Comparison of ENCODE assay signal across 12 cellular contexts in the genomic region with DNA sequence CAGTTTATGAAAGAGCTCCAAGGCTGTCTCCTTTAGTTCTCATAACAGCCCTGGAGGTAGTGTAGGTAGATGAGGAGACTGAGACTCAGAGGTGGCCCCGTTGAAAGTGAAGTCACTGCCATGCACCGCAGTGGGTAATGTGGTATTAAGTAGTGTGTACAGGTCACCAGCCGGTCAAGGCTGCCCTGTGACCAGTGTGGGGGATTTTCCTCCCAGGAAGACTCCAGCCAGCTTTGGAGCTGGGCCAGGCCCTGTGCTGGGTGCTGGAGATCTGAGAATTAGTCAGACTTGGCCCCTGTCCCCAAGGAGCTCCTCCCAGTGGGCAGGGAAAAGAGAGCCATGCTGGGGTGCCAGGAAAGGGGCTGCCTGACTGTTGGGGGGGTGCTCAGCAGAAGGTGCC. TPM values are rescaled to one million over a fixed set of nuclear protein-coding genes. Genes with fewer than 3 reads are reported as not detected.
DNase-seq lines count a peak whose midpoint lies in the region; ATAC-seq, FAIRE-seq and TF ChIP-seq lines count a peak whose summit lies in the region.
"Had no signal": no experiment of that assay in that cellular context is flagged by ENCODE, and none has a peak within 500 bp of the region (broad histone marks: within the 10 kb centered on the region; RNA-seq: fewer than 3 reads in every experiment).

No MANE protein-coding gene starts in this region.

- no peaks in the 10 kb centered on the region for H3K79me2 ChIP-seq in K562 (ENCODE audit: control insufficient read depth, insufficient read depth, low read length)
- no peaks in the 10 kb centered on the region for H3K79me2 ChIP-seq in HepG2 (ENCODE audit: insufficient read depth, low read length)

- CTCF ChIA-PET in K562 (lab: Yijun Ruan, JAX; ENCODE audit: low intra/inter-chr PET ratio) (no interaction called here), HepG2 (lab: Yijun Ruan, JAX; ENCODE audit: low intra/inter-chr PET ratio, low total read pairs) (no interaction called here)

- 63 to 72% (median 67%) methylated on average over 3 of the region's 3 CpGs for WGBS in heart left ventricle, 4 donors
- 4% methylated on average over 3 of the region's 3 CpGs for WGBS in K562 (ENCODE audit: insufficient coverage, low coverage, missing lambda C conversion rate)
- 0% methylated on average over 2 of the region's 3 CpGs for WGBS in HepG2 (ENCODE audit: low lambda C conversion rate)
- WGBS in aorta, 2 donors, result 0 to 11% methylated on average over 3 of the region's 3 CpGs

- H3K9me1 ChIP-seq in K562 (ENCODE audit: control insufficient read depth, insufficient read depth, low read length), result peaks cover 3% of the 10 kb centered on the region

- H3K4me3 ChIP-seq in heart left ventricle, result no peak overlapping the region
- no peak overlapping the region for H3K4me3 ChIP-seq in right atrium auricular region
- H3K4me3 ChIP-seq in K562, result no peak overlapping the region
- H3K4me3 ChIP-seq in HepG2 (replicated peaks in 1 of 3; ENCODE audit: insufficient read depth in 1 of 3, low read depth in 2 of 3, low read length in 3 of 3), result no peak overlapping the region
- no peak overlapping the region for H3K4me3 ChIP-seq in aorta (ENCODE audit: low read length in 2 of 2)

- H4K20me1 ChIP-seq in K562 (replicated peaks; ENCODE audit: control insufficient read depth, insufficient read depth, low read length) (0 out of 2 replicates have a peak, but pooled peaks cover 6% of the 10 kb centered on the region), HepG2 (ENCODE audit: insufficient read depth, low read length) (no peaks in the 10 kb centered on the region)

- H3K4me2 ChIP-seq in K562 (ENCODE audit: insufficient read depth, low read length) (no peak overlapping the region), HepG2 (ENCODE audit: low read depth, low read length) (peak overlapping the region; percentile 27)

- ATAC-seq in heart left ventricle (peak in 3 of 4 donors; percentile 21 to 50 (median 27)), K562 (no peak), HepG2 (peak; percentile 31), aorta (ENCODE audit: low FRiP score) (peak; percentile 56), GM18861 (IDR thresholded peaks at IDR 0.05; ENCODE audit: unreplicated experiment) (no peak), HG02981 (IDR thresholded peaks at IDR 0.05; ENCODE audit: unreplicated experiment) (no peak)
- ATAC-seq: activated CD8-positive, alpha-beta memory T cell treated with anti-CD3 and anti-CD28 coated beads, Interleukin-2, amount 10 ng/mL, durations not matched to agents 7 days and 5 days; stimulated activated naive CD8-positive, alpha-beta T cell treated with anti-CD3 and anti-CD28 coated beads, Interleukin-15, amount 100 ng/mL, for 72 hours had no signal

- H2AFZ ChIP-seq in K562 (ENCODE audit: low read depth, low read length), result no peak overlapping the region
- H2AFZ ChIP-seq in HepG2 (ENCODE audit: low read length), result no peak overlapping the region

- DNase-seq in heart left ventricle (peak in 2 of 5 donors; percentile 69 to 71), right atrium auricular region (ENCODE audit: low spot score) (no peak), K562 (ENCODE audit: extremely low read depth in 1 of 4, low spot score in 3 of 4) (no peak), HepG2 (ENCODE audit: low spot score) (peak; percentile 60), aorta (peak; percentile 90 to 91), COR-L47 (lab: John Stamatoyannopoulos, UW) (no peak)
- DNase-seq: activated CD8-positive, alpha-beta memory T cell treated with anti-CD3 and anti-CD28 coated beads, Interleukin-2, amount 10 ng/mL, durations not matched to agents 7 days and 5 days; stimulated activated naive CD8-positive, alpha-beta T cell treated with anti-CD3 and anti-CD28 coated beads, Interleukin-15, amount 100 ng/mL, for 72 hours had no signal

- no peak for TF ChIP-seq POLR2A in heart left ventricle (IDR thresholded peaks at IDR 0.05)
- TF ChIP-seq POLR2A in K562 (conservative IDR thresholded peaks at IDR 0.05), result no peak
- TF ChIP-seq POLR2A in HepG2 (IDR thresholded peaks at IDR 0.05; ENCODE audit: insufficient read depth in 1 of 2, low read depth in 2 of 2, low read length in 2 of 2), result no peak

- no peak for TF ChIP-seq CTCF in heart left ventricle (IDR thresholded peaks at IDR 0.05)
- TF ChIP-seq CTCF in right atrium auricular region (IDR thresholded peaks at IDR 0.05), result no peak
- TF ChIP-seq CTCF in K562 (IDR thresholded peaks at IDR 0.05 in 2 of 3, conservative IDR thresholded peaks at IDR 0.05 in 1 of 3; ENCODE audit: insufficient read depth in 2 of 3, low read depth in 1 of 3, low read length in 3 of 3), result no peak
- no peak for TF ChIP-seq CTCF in HepG2 (CRISPR knock-in tag; IDR thresholded peaks at IDR 0.05)

- BruUV-seq in K562 (replicated peaks; lab: Mats Ljungman, UMichigan), result no TSS peak
- BruUV-seq in HepG2 (replicated peaks; lab: Mats Ljungman, UMichigan), result no TSS peak

- FAIRE-seq in K562 (lab: Jason Lieb, UNC), result no peak
- no peak for FAIRE-seq in HepG2 (lab: Jason Lieb, UNC)

- no peak for TF ChIP-seq EP300 in K562 (IDR thresholded peaks at IDR 0.05; ENCODE audit: low read length)
- TF ChIP-seq EP300 in HepG2 (IDR thresholded peaks at IDR 0.05; ENCODE audit: low read depth in 2 of 2, low read length in 2 of 2), result no peak
- no peak for TF ChIP-seq EP300 in HepG2 (CRISPR knock-in tag; IDR thresholded peaks at IDR 0.05; ENCODE audit: borderline replicate concordance)

- intact Hi-C loops in heart left ventricle (cut with DNase I), result no loop called here
- intact Hi-C loops in K562 (cut with micrococcal nuclease), result no loop called here
- intact Hi-C loops in HepG2 (cut with micrococcal nuclease; ENCODE audit: unreplicated experiment), result no loop called here
- intact Hi-C loops in aorta (cut with DNase I), result loop anchor here in 1 of 2 donors (10.0 kb wide), 1 partner anchor 373 kb away; no protein-coding TSS in a partner anchor

- H3K9me3 ChIP-seq in heart left ventricle (no peaks in the 10 kb centered on the region), right atrium auricular region (no peaks in the 10 kb centered on the region), K562 (replicated peaks; ENCODE audit: control insufficient read depth, insufficient read depth, low read depth, low read length) (no peaks in the 10 kb centered on the region), HepG2 (ENCODE audit: low read length) (no peaks in the 10 kb centered on the region), aorta (ENCODE audit: control insufficient read depth, low read length) (no peaks in the 10 kb centered on the region)
- H3K9me3 ChIP-seq: neutrophil had no signal

- H3K27ac ChIP-seq in heart left ventricle (no peak overlapping the region), right atrium auricular region (no peak overlapping the region), K562 (ENCODE audit: extremely low read depth, low read depth, low read length) (no peak overlapping the region), HepG2 (ENCODE audit: extremely low read length, insufficient read depth, low read length) (no peak overlapping the region), aorta (ENCODE audit: low read depth in 1 of 2, low read length in 2 of 2) (no peak overlapping the region)
- H3K27ac ChIP-seq: C4-2B, neutrophil had no signal

- in situ Hi-C loops in K562 (cut with MboI), result loop anchor here (10.0 kb wide), 1 partner anchor 383 kb away; no protein-coding TSS in a partner anchor
- in situ Hi-C loops in HepG2 (cut with HindIII; ENCODE audit: extremely low pct_ligation_motif_present, low pct_unique_long_range_greater_than_20kb), result no loop called here

- H3K4me1 ChIP-seq in heart left ventricle (peaks cover 0 to 13% (median 3%) of the 10 kb centered on the region in 12 donors), right atrium auricular region (peaks cover 0 to 11% of the 10 kb centered on the region in 2 donors), K562 (replicated peaks in 1 of 2; ENCODE audit: control insufficient read depth in 2 of 2, insufficient read depth in 2 of 2, low read length in 2 of 2) (peaks cover 0 to 15% of the 10 kb centered on the region in 2 experiments; a peak in 2 of 5 replicates), HepG2 (ENCODE audit: insufficient read depth, low read length) (peaks cover 37% of the 10 kb centered on the region), aorta (ENCODE audit: control insufficient read depth in 1 of 2, insufficient read depth in 2 of 2, low read length in 2 of 2) (no peaks in the 10 kb centered on the region)

- no peak for TF ChIP-seq RAD21 in K562 (CRISPR knock-in tag; conservative IDR thresholded peaks at IDR 0.05 in 1 of 2, IDR thresholded peaks at IDR 0.05 in 1 of 2)
- no peak for TF ChIP-seq RAD21 in HepG2 (CRISPR knock-in tag; IDR thresholded peaks at IDR 0.05)

- POLR2A ChIA-PET in K562 (lab: Yijun Ruan, JAX), result no interaction called here
- POLR2A ChIA-PET in HepG2 (lab: Yijun Ruan, JAX), result interaction anchor here (0.9 kb wide), 1 partner anchor 11 kb away, joined by 4 read pairs; no protein-coding TSS in a partner anchor

- no peaks in the 10 kb centered on the region for H3K36me3 ChIP-seq in heart left ventricle
- H3K36me3 ChIP-seq in right atrium auricular region, result no peaks in the 10 kb centered on the region
- no peaks in the 10 kb centered on the region for H3K36me3 ChIP-seq in K562 (ENCODE audit: control insufficient read depth, insufficient read depth, low read length)
- no peaks in the 10 kb centered on the region for H3K36me3 ChIP-seq in HepG2 (replicated peaks in 1 of 2; ENCODE audit: control insufficient read depth in 1 of 2, insufficient read depth in 2 of 2, low read length in 2 of 2)
- no peaks in the 10 kb centered on the region for H3K36me3 ChIP-seq in aorta (ENCODE audit: control insufficient read depth in 1 of 2, insufficient read depth in 2 of 2, low read length in 1 of 2)
- H3K36me3 ChIP-seq: neutrophil had no signal

- H3K9ac ChIP-seq in K562 (ENCODE audit: insufficient read depth in 1 of 2, low read depth in 2 of 2, low read length in 2 of 2) (no peak overlapping the region; a peak in 1 of 4 replicates), HepG2 (ENCODE audit: insufficient read depth, low read depth, low read length) (no peak overlapping the region)

- H3K27me3 ChIP-seq in heart left ventricle, result no peaks in the 10 kb centered on the region
- no peaks in the 10 kb centered on the region for H3K27me3 ChIP-seq in right atrium auricular region
- H3K27me3 ChIP-seq in K562 (ENCODE audit: control insufficient read depth in 2 of 2, insufficient read depth in 2 of 2, low read length in 2 of 2), result peaks cover 21 to 82% of the 10 kb centered on the region in 2 experiments; a peak in 4 of 5 replicates
- peaks cover 0 to 2% of the 10 kb centered on the region in 2 experiments; a peak in 2 of 5 replicates for H3K27me3 ChIP-seq in HepG2 (ENCODE audit: control insufficient read depth in 1 of 2, insufficient read depth in 2 of 2, low read length in 2 of 2)
- no peaks in the 10 kb centered on the region for H3K27me3 ChIP-seq in aorta (ENCODE audit: control insufficient read depth in 1 of 2, insufficient read depth in 2 of 2, low read length in 1 of 2)
- H3K27me3 ChIP-seq: neutrophil had no signal

RNA-seq across cellular contexts. Expression of a gene that starts 5.3 kb away (rescaled TPM):
- total RNA-seq in heart left ventricle (not detected), right atrium auricular region (not detected), K562 (2014; rRNA removed) (not detected in 2 replicates), K562 (2014; rRNA removed; fragmentation: Illumina TruSeq; extraction: Trizol) (not detected in 2 replicates), K562 (2015; rRNA removed; fragmentation: Illumina TruSeq; extraction: Trizol) (not detected in 2 replicates), K562 (2021) (not detected in 2 replicates), HepG2 (2016; rRNA removed; fragmentation: Illumina TruSeq; extraction: Trizol) (not detected in 2 replicates), aorta (1 to 10 TPM in 1 of 2 donors, not detected in 1; 2.1 TPM)
- polyA plus RNA-seq in heart left ventricle (not detected), K562 (2011; rRNA removed) (not detected in 2 replicates), K562 (2014; fragmentation: Illumina TruSeq; extraction: Trizol) (not detected in 2 replicates), K562 (2014; fragmentation: Nextera tagmentation; extraction: Ambion mirVana) (not detected), K562 (2014; rRNA removed) (not detected in 2 replicates), HepG2 (2011; rRNA removed) (not detected in 2 replicates), aorta (not detected)
- total RNA-seq in K562 (2011; cell fraction: chromatin; rRNA removed; ENCODE audit: low replicate concordance), result 2.0 and 3.9 TPM in 2 replicates
- total RNA-seq in K562 (2011; cell fraction: nucleolus; rRNA removed), result 2.4 and 4.2 TPM in 2 replicates
- 1.1 and 1.8 TPM in 2 replicates for total RNA-seq in K562 (2011; cell fraction: nucleoplasm; rRNA removed)
- polyA plus RNA-seq in K562 (2011; cell fraction: cytosol; rRNA removed), result not detected in 2 replicates
- polyA plus RNA-seq in K562 (2011; cell fraction: nucleus; rRNA removed), result 0.74 and 0.86 TPM in 2 replicates
- 0.33 TPM in 1 of 2 replicates, not detected in the other for polyA plus RNA-seq in K562 (2012)
- not detected in 2 replicates for polyA minus RNA-seq in K562 (2011; rRNA and poly(A)+ RNA removed)
- polyA minus RNA-seq in K562 (2011; cell fraction: cytosol; rRNA and poly(A)+ RNA removed), result not detected in 2 replicates
- 1.4 TPM in 1 of 2 replicates, not detected in the other for polyA minus RNA-seq in K562 (2011; cell fraction: nucleus; rRNA and poly(A)+ RNA removed)
- not detected in 2 replicates for total RNA-seq in HepG2 (2016; cell fraction: cytosol; rRNA removed; fragmentation: Illumina TruSeq; extraction: Trizol; ENCODE audit: low read depth)
- not detected in 2 replicates for total RNA-seq in HepG2 (2016; cell fraction: insoluble cytoplasmic fraction; rRNA removed; fragmentation: Illumina TruSeq; extraction: Trizol)
- total RNA-seq in HepG2 (2016; cell fraction: membrane; rRNA removed; fragmentation: Illumina TruSeq; extraction: Trizol), result not detected in 2 replicates
- not detected in 2 replicates for total RNA-seq in HepG2 (2016; cell fraction: nucleus; rRNA removed; fragmentation: Illumina TruSeq; extraction: Trizol)
- not detected in 2 replicates for polyA plus RNA-seq in HepG2 (2011; cell fraction: cytosol; rRNA removed)
- 1.9 TPM in 1 of 2 replicates, not detected in the other for polyA plus RNA-seq in HepG2 (2011; cell fraction: nucleus; rRNA removed)
- not detected in 2 replicates for polyA plus RNA-seq in HepG2 (2012)
- not detected in 2 replicates for polyA plus RNA-seq in HepG2 (2016; cell fraction: cytosol; fragmentation: Illumina TruSeq; extraction: Trizol; ENCODE audit: low read depth)
- polyA plus RNA-seq in HepG2 (2016; cell fraction: insoluble cytoplasmic fraction; fragmentation: Illumina TruSeq; extraction: Trizol; ENCODE audit: low read depth), result not detected in 2 replicates
- not detected in 2 replicates for polyA plus RNA-seq in HepG2 (2016; cell fraction: membrane; fragmentation: Illumina TruSeq; extraction: Trizol; ENCODE audit: low read depth)
- not detected in 2 replicates for polyA plus RNA-seq in HepG2 (2016; cell fraction: nucleus; fragmentation: Illumina TruSeq; extraction: Trizol; ENCODE audit: insufficient read depth, low read depth)
- polyA minus RNA-seq in HepG2 (2011; rRNA and poly(A)+ RNA removed; ENCODE audit: low replicate concordance), result not detected in 2 replicates
- not detected in 2 replicates for polyA minus RNA-seq in HepG2 (2011; cell fraction: cytosol; rRNA and poly(A)+ RNA removed)
- polyA minus RNA-seq in HepG2 (2011; cell fraction: nucleus; rRNA and poly(A)+ RNA removed), result not detected in 2 replicates
- total RNA-seq: activated CD8-positive, alpha-beta memory T cell treated with anti-CD3 and anti-CD28 coated beads, Interleukin-2, amount 10 ng/mL, durations not matched to agents 7 days and 5 days had no signal

RNA-seq across cellular contexts. Expression of a gene that starts 20.1 kb away (rescaled TPM):
- 10 to 100 TPM in 1 of 9 donors, 1 to 10 TPM in 8; 1.6 to 17.1 (median 2.7) TPM for total RNA-seq in heart left ventricle
- 1 to 10 TPM; 1.0 to 2.9 TPM for polyA plus RNA-seq in heart left ventricle
- total RNA-seq in right atrium auricular region, result 1 to 10 TPM; 1.4 to 5.0 TPM
- total RNA-seq in K562 (2011; cell fraction: chromatin; rRNA removed; ENCODE audit: low replicate concordance), result 1.1 and 2.5 TPM in 2 replicates
- total RNA-seq in K562 (2011; cell fraction: nucleolus; rRNA removed), result 0.79 and 1.0 TPM in 2 replicates
- 0.53 and 0.73 TPM in 2 replicates for total RNA-seq in K562 (2011; cell fraction: nucleoplasm; rRNA removed)
- total RNA-seq in K562 (2014; rRNA removed), result 0.04 and 0.09 TPM in 2 replicates
- 0.04 TPM in 1 of 2 replicates, not detected in the other for total RNA-seq in K562 (2014; rRNA removed; fragmentation: Illumina TruSeq; extraction: Trizol)
- 0.07 TPM in 1 of 2 replicates, not detected in the other for total RNA-seq in K562 (2015; rRNA removed; fragmentation: Illumina TruSeq; extraction: Trizol)
- 0.07 and 0.11 TPM in 2 replicates for total RNA-seq in K562 (2021)
- 0.10 and 0.14 TPM in 2 replicates for polyA plus RNA-seq in K562 (2011; rRNA removed)
- polyA plus RNA-seq in K562 (2011; cell fraction: cytosol; rRNA removed), result 0.13 and 0.19 TPM in 2 replicates
- polyA plus RNA-seq in K562 (2011; cell fraction: nucleus; rRNA removed), result 1.0 and 1.3 TPM in 2 replicates
- polyA plus RNA-seq in K562 (2012), result 0.04 and 0.35 TPM in 2 replicates
- 0.03 and 0.06 TPM in 2 replicates for polyA plus RNA-seq in K562 (2014; fragmentation: Illumina TruSeq; extraction: Trizol)
- polyA plus RNA-seq in K562 (2014; fragmentation: Nextera tagmentation; extraction: Ambion mirVana), result under 1 TPM in 1 of 2 experiments, not detected in 1; 0.01 TPM
- 0.11 TPM in 1 of 2 replicates, not detected in the other for polyA plus RNA-seq in K562 (2014; rRNA removed)
- 0.11 and 0.21 TPM in 2 replicates for polyA minus RNA-seq in K562 (2011; rRNA and poly(A)+ RNA removed)
- polyA minus RNA-seq in K562 (2011; cell fraction: cytosol; rRNA and poly(A)+ RNA removed), result not detected in 2 replicates
- polyA minus RNA-seq in K562 (2011; cell fraction: nucleus; rRNA and poly(A)+ RNA removed), result 0.22 and 0.40 TPM in 2 replicates
- total RNA-seq in HepG2 (2016; rRNA removed; fragmentation: Illumina TruSeq; extraction: Trizol), result 3.6 and 7.5 TPM in 2 replicates
- 2.3 and 3.1 TPM in 2 replicates for total RNA-seq in HepG2 (2016; cell fraction: cytosol; rRNA removed; fragmentation: Illumina TruSeq; extraction: Trizol; ENCODE audit: low read depth)
- total RNA-seq in HepG2 (2016; cell fraction: insoluble cytoplasmic fraction; rRNA removed; fragmentation: Illumina TruSeq; extraction: Trizol), result 3.4 and 8.0 TPM in 2 replicates
- total RNA-seq in HepG2 (2016; cell fraction: membrane; rRNA removed; fragmentation: Illumina TruSeq; extraction: Trizol), result 1.8 and 1.9 TPM in 2 replicates
- 10.5 and 15.0 TPM in 2 replicates for total RNA-seq in HepG2 (2016; cell fraction: nucleus; rRNA removed; fragmentation: Illumina TruSeq; extraction: Trizol)
- 8.1 and 10.0 TPM in 2 replicates for polyA plus RNA-seq in HepG2 (2011; rRNA removed)
- polyA plus RNA-seq in HepG2 (2011; cell fraction: cytosol; rRNA removed), result 3.1 and 3.5 TPM in 2 replicates
- polyA plus RNA-seq in HepG2 (2011; cell fraction: nucleus; rRNA removed), result 71.3 and 112 TPM in 2 replicates
- polyA plus RNA-seq in HepG2 (2012), result 5.5 and 8.4 TPM in 2 replicates
- 0.23 and 0.45 TPM in 2 replicates for polyA plus RNA-seq in HepG2 (2016; cell fraction: cytosol; fragmentation: Illumina TruSeq; extraction: Trizol; ENCODE audit: low read depth)
- 3.0 and 3.3 TPM in 2 replicates for polyA plus RNA-seq in HepG2 (2016; cell fraction: insoluble cytoplasmic fraction; fragmentation: Illumina TruSeq; extraction: Trizol; ENCODE audit: low read depth)
- polyA plus RNA-seq in HepG2 (2016; cell fraction: membrane; fragmentation: Illumina TruSeq; extraction: Trizol; ENCODE audit: low read depth), result 0.84 and 0.94 TPM in 2 replicates
- polyA plus RNA-seq in HepG2 (2016; cell fraction: nucleus; fragmentation: Illumina TruSeq; extraction: Trizol; ENCODE audit: insufficient read depth, low read depth), result 37.9 and 40.7 TPM in 2 replicates
- polyA minus RNA-seq in HepG2 (2011; rRNA and poly(A)+ RNA removed; ENCODE audit: low replicate concordance), result 0.16 and 9.9 TPM in 2 replicates
- 3.9 and 4.2 TPM in 2 replicates for polyA minus RNA-seq in HepG2 (2011; cell fraction: cytosol; rRNA and poly(A)+ RNA removed)
- 17.3 and 17.4 TPM in 2 replicates for polyA minus RNA-seq in HepG2 (2011; cell fraction: nucleus; rRNA and poly(A)+ RNA removed)
- total RNA-seq in aorta, result 10 to 100 TPM; 11.6 to 27.9 TPM
- 1 to 10 TPM; 1.9 to 2.1 TPM for polyA plus RNA-seq in aorta

RNA-seq across cellular contexts. Expression of a gene that starts 41.2 kb away (rescaled TPM):
- total RNA-seq in heart left ventricle (1 to 10 TPM; 1.2 to 4.5 (median 2.3) TPM), right atrium auricular region (1 to 10 TPM; 2.6 to 4.0 TPM), K562 (2014; rRNA removed) (0.36 TPM in 1 of 2 replicates, not detected in the other), K562 (2014; rRNA removed; fragmentation: Illumina TruSeq; extraction: Trizol) (0.04 TPM in 1 of 2 replicates, not detected in the other), K562 (2015; rRNA removed; fragmentation: Illumina TruSeq; extraction: Trizol) (0.14 TPM in 1 of 2 replicates, not detected in the other), K562 (2021) (0.40 and 0.44 TPM in 2 replicates), HepG2 (2016; rRNA removed; fragmentation: Illumina TruSeq; extraction: Trizol) (0.22 and 0.27 TPM in 2 replicates), aorta (10 to 100 TPM in 1 of 2 donors, 1 to 10 TPM in 1; 6.9 to 22.4 TPM)
- polyA plus RNA-seq in heart left ventricle (1 to 10 TPM; 1.1 to 2.0 TPM), K562 (2011; rRNA removed) (0.43 and 1.7 TPM in 2 replicates), K562 (2014; fragmentation: Illumina TruSeq; extraction: Trizol) (0.13 and 0.44 TPM in 2 replicates), K562 (2014; fragmentation: Nextera tagmentation; extraction: Ambion mirVana) (not detected), K562 (2014; rRNA removed) (0.05 and 0.12 TPM in 2 replicates), HepG2 (2011; rRNA removed) (1.2 and 2.1 TPM in 2 replicates), aorta (10 to 100 TPM; 10.4 to 11.1 TPM)
- 1.3 and 7.9 TPM in 2 replicates for total RNA-seq in K562 (2011; cell fraction: chromatin; rRNA removed; ENCODE audit: low replicate concordance)
- 2.8 TPM in 2 replicates for total RNA-seq in K562 (2011; cell fraction: nucleolus; rRNA removed)
- 4.2 and 4.4 TPM in 2 replicates for total RNA-seq in K562 (2011; cell fraction: nucleoplasm; rRNA removed)
- polyA plus RNA-seq in K562 (2011; cell fraction: cytosol; rRNA removed), result 0.49 and 0.81 TPM in 2 replicates
- polyA plus RNA-seq in K562 (2011; cell fraction: nucleus; rRNA removed), result 4.4 and 6.0 TPM in 2 replicates
- 1.00 and 1.3 TPM in 2 replicates for polyA plus RNA-seq in K562 (2012)
- 0.53 and 0.84 TPM in 2 replicates for polyA minus RNA-seq in K562 (2011; rRNA and poly(A)+ RNA removed)
- polyA minus RNA-seq in K562 (2011; cell fraction: cytosol; rRNA and poly(A)+ RNA removed), result 0.86 and 3.5 TPM in 2 replicates
- polyA minus RNA-seq in K562 (2011; cell fraction: nucleus; rRNA and poly(A)+ RNA removed), result 1.5 and 3.6 TPM in 2 replicates
- total RNA-seq in HepG2 (2016; cell fraction: cytosol; rRNA removed; fragmentation: Illumina TruSeq; extraction: Trizol; ENCODE audit: low read depth), result 0.09 TPM in 1 of 2 replicates, not detected in the other
- total RNA-seq in HepG2 (2016; cell fraction: insoluble cytoplasmic fraction; rRNA removed; fragmentation: Illumina TruSeq; extraction: Trizol), result 0.27 and 0.28 TPM in 2 replicates
- total RNA-seq in HepG2 (2016; cell fraction: membrane; rRNA removed; fragmentation: Illumina TruSeq; extraction: Trizol), result 0.28 and 0.34 TPM in 2 replicates
- 0.66 and 0.75 TPM in 2 replicates for total RNA-seq in HepG2 (2016; cell fraction: nucleus; rRNA removed; fragmentation: Illumina TruSeq; extraction: Trizol)
- 0.95 and 1.0 TPM in 2 replicates for polyA plus RNA-seq in HepG2 (2011; cell fraction: cytosol; rRNA removed)
- 3.7 and 6.7 TPM in 2 replicates for polyA plus RNA-seq in HepG2 (2011; cell fraction: nucleus; rRNA removed)
- polyA plus RNA-seq in HepG2 (2012), result 0.94 and 2.0 TPM in 2 replicates
- 0.19 and 0.23 TPM in 2 replicates for polyA plus RNA-seq in HepG2 (2016; cell fraction: cytosol; fragmentation: Illumina TruSeq; extraction: Trizol; ENCODE audit: low read depth)
- 0.93 and 1.1 TPM in 2 replicates for polyA plus RNA-seq in HepG2 (2016; cell fraction: insoluble cytoplasmic fraction; fragmentation: Illumina TruSeq; extraction: Trizol; ENCODE audit: low read depth)
- 0.37 and 0.48 TPM in 2 replicates for polyA plus RNA-seq in HepG2 (2016; cell fraction: membrane; fragmentation: Illumina TruSeq; extraction: Trizol; ENCODE audit: low read depth)
- polyA plus RNA-seq in HepG2 (2016; cell fraction: nucleus; fragmentation: Illumina TruSeq; extraction: Trizol; ENCODE audit: insufficient read depth, low read depth), result 0.68 and 0.85 TPM in 2 replicates
- polyA minus RNA-seq in HepG2 (2011; rRNA and poly(A)+ RNA removed; ENCODE audit: low replicate concordance), result 0.49 and 2.0 TPM in 2 replicates
- 0.88 and 0.99 TPM in 2 replicates for polyA minus RNA-seq in HepG2 (2011; cell fraction: cytosol; rRNA and poly(A)+ RNA removed)
- polyA minus RNA-seq in HepG2 (2011; cell fraction: nucleus; rRNA and poly(A)+ RNA removed), result 1.0 and 1.7 TPM in 2 replicates

Comparison
In these comparisons a context has a peak if more than half of its experiments do, and no peak if none do; other contexts are left out.
1. ATAC-seq: peak in heart left ventricle (3 of 4), HepG2 (single experiment) and aorta (single experiment); none in K562 (single experiment), GM18861 (single experiment) and HG02981 (single experiment).
2. DNase-seq: peak in HepG2 (single experiment) and aorta (2 of 2); none in right atrium auricular region (single experiment), K562 (0 of 4) and COR-L47 (single experiment).